ENCODE assay signal across 13 cellular contexts in the genomic region with DNA sequence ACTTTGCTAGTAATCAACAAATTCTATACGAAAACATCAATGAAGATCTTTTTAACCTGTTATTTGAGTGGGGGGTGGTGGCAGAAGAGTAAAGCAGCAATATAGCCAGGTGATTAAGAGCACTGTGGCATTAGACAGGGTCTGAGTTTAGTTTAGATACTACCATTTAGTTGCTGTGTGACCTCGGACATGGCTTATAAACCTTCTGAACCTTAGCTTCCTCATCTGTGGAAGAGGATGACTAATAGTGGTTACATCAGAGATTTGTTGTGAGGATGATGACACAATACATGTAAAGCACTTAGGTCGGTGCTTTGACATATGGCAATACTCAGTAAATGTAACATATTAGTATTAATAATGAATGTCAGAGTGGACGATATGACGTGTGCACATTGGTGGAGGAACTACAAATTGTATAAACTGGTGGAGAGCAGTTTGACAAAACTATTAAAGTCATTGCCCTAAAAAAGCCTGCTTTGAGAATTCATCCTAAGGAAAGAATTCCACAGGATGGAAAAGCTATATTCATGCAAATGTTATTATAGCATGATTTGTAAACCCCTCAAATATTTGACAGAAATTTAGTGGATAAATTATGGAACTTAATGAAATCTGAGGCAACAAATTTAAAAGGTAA. TPM values are rescaled to one million over a fixed set of nuclear protein-coding genes. Genes with fewer than 3 reads are reported as not detected.
DNase-seq lines count a peak whose midpoint lies in the region; ATAC-seq and TF ChIP-seq lines count a peak whose summit lies in the region.
"Had no signal": no experiment of that assay in that cellular context is flagged by ENCODE, and none has a peak within 500 bp of the region (broad histone marks: within the 10 kb centered on the region; RNA-seq: fewer than 3 reads in every experiment).

No MANE protein-coding gene starts in this region.

- ATAC-seq in CD4-positive, CD25-positive, alpha-beta regulatory T cell (ENCODE audit: low read depth in 2 of 2), result peak; percentile 34 to 40
- peak; percentile 36 for ATAC-seq in GM21423 (IDR thresholded peaks at IDR 0.05; ENCODE audit: unreplicated experiment)
- ATAC-seq in HG02798 (IDR thresholded peaks at IDR 0.05; ENCODE audit: poor library complexity, unreplicated experiment), result no peak
- ATAC-seq: left colon had no signal

- H3K9me3 Mint-ChIP-seq in CD4-positive, CD25-positive, alpha-beta regulatory T cell, result no peaks in the 10 kb centered on the region

- H3K4me1 ChIP-seq in CD4-positive, CD25-positive, alpha-beta regulatory T cell (ENCODE audit: control insufficient read depth, insufficient read depth, low read length, poor library complexity, severe bottlenecking), result no peaks in the 10 kb centered on the region
- H3K4me1 ChIP-seq: colonic mucosa had no signal

- CTCF ChIA-PET in GM10248 (lab: Yijun Ruan, JAX), result no interaction called here

- H3K4me3 ChIP-seq in CD4-positive, CD25-positive, alpha-beta regulatory T cell (ENCODE audit: low read depth, low read length), result no peak overlapping the region
- H3K4me3 ChIP-seq: BLaER1, colonic mucosa had no signal

- H3K9me3 ChIP-seq in CD4-positive, CD25-positive, alpha-beta regulatory T cell (ENCODE audit: control insufficient read depth in 2 of 2, low read length in 2 of 2), result no peaks in the 10 kb centered on the region
- H3K9me3 ChIP-seq: BLaER1, colonic mucosa had no signal

- no peak overlapping the region for H3K4me3 Mint-ChIP-seq in CD4-positive, CD25-positive, alpha-beta regulatory T cell

- no peaks in the 10 kb centered on the region for H3K36me3 ChIP-seq in CD4-positive, CD25-positive, alpha-beta regulatory T cell (ENCODE audit: control insufficient read depth, insufficient read depth, low read length)
- H3K36me3 ChIP-seq: colonic mucosa had no signal

- TF ChIP-seq CTCF in GM10248 (IDR thresholded peaks at IDR 0.05; ENCODE audit: control extremely low read depth, extremely low read depth, low read depth, missing control alignments), result no peak

- DNase-seq in CD4-positive, CD25-positive, alpha-beta regulatory T cell, result no peak
- DNase-seq in LoVo (ENCODE audit: low spot score) (peak; percentile 12), cerebellar cortex (ENCODE audit: low spot score) (peak; percentile 79), HPDE6-E6E7 (ENCODE audit: extremely low spot score) (no peak), amygdala (lab: John Stamatoyannopoulos, UW) (no peak), GM10248 (ENCODE audit: extremely low spot score) (no peak)
- DNase-seq: activated CD4-positive, alpha-beta T cell treated with anti-CD3 and anti-CD28 coated beads for 1 hour; colonic mucosa; left colon; NCI-H1930 had no signal

- POLR2A ChIA-PET in GM10248 (lab: Yijun Ruan, JAX), result no interaction called here

- H3K27ac Mint-ChIP-seq in CD4-positive, CD25-positive, alpha-beta regulatory T cell, result no peak overlapping the region

- no peaks in the 10 kb centered on the region for H3K36me3 Mint-ChIP-seq in CD4-positive, CD25-positive, alpha-beta regulatory T cell

- H3K27me3 ChIP-seq in CD4-positive, CD25-positive, alpha-beta regulatory T cell (ENCODE audit: control insufficient read depth, insufficient read depth, low read length), result no peaks in the 10 kb centered on the region
- H3K27me3 ChIP-seq: BLaER1, colonic mucosa had no signal

- H3K27ac ChIP-seq in CD4-positive, CD25-positive, alpha-beta regulatory T cell (ENCODE audit: insufficient read depth, low read length, poor library complexity, severe bottlenecking), result no peak overlapping the region
- H3K27ac ChIP-seq: BLaER1, colonic mucosa had no signal

- peaks cover 7 to 27% (median 14%) of the 10 kb centered on the region in 4 donors for H3K4me1 Mint-ChIP-seq in CD4-positive, CD25-positive, alpha-beta regulatory T cell

- peaks cover 21% of the 10 kb centered on the region for H3K27me3 Mint-ChIP-seq in CD4-positive, CD25-positive, alpha-beta regulatory T cell

RNA-seq across cellular contexts. Expression of gene SPAG6, which starts 24.3 kb away (rescaled TPM):
- total RNA-seq in CD4-positive, CD25-positive, alpha-beta regulatory T cell, result not detected
- under 1 TPM in 2 of 4 donors, not detected in 2; 0.15 to 0.18 TPM for polyA plus RNA-seq in CD4-positive, CD25-positive, alpha-beta regulatory T cell
- total RNA-seq: colonic mucosa, left colon had no signal

RNA-seq across cellular contexts. Expression of gene BMI1, which starts 48.7 kb away (rescaled TPM):
- total RNA-seq in CD4-positive, CD25-positive, alpha-beta regulatory T cell, result 35.3 TPM
- polyA plus RNA-seq in CD4-positive, CD25-positive, alpha-beta regulatory T cell, result 10 to 100 TPM; 27.0 to 35.3 (median 31.0) TPM

RNA-seq across cellular contexts. Expression of gene COMMD3, which starts 53.4 kb away (rescaled TPM):
- 30.6 TPM for total RNA-seq in CD4-positive, CD25-positive, alpha-beta regulatory T cell
- polyA plus RNA-seq in CD4-positive, CD25-positive, alpha-beta regulatory T cell, result 10 to 100 TPM; 85.3 to 99.8 (median 93.6) TPM

Comparison
In these comparisons a context has a peak if more than half of its experiments do, and no peak if none do; other contexts are left out.
1. DNase-seq: peak in LoVo (single experiment) and cerebellar cortex (single experiment); none in CD4-positive, CD25-positive, alpha-beta regulatory T cell (0 of 3), HPDE6-E6E7 (single experiment), amygdala (0 of 56) and GM10248 (single experiment).